In genomic region chr15:33132722-33133345, GRCh38 we compare ENCODE assay signal across 8 cellular contexts.
DNase-seq lines count a peak whose midpoint lies in the region; ATAC-seq and TF ChIP-seq lines count a peak whose summit lies in the region.

No MANE protein-coding gene starts in this region.

- H3K9ac ChIP-seq in liver (ENCODE audit: low read depth in 1 of 2, low read length in 2 of 2): no peak overlapping the region

- peak; percentile 72 for DNase-seq in AG10803 (ENCODE audit: low read depth)
- DNase-seq in NCI-H526 treated with DMSO at 0.1 percent for 48 hours (lab: John Stamatoyannopoulos, UW): peak; percentile 20
- DNase-seq in T47D (ENCODE audit: low read depth in 1 of 2, low spot score in 1 of 2): peak; percentile 28 to 92
- no peak for DNase-seq in GM20000 (ENCODE audit: low spot score)

- no peaks in the 10 kb centered on the region for H3K9me3 ChIP-seq in liver (ENCODE audit: control insufficient read depth in 4 of 4, low read length in 3 of 4)

- H3K4me3 ChIP-seq in AG10803 (ENCODE audit: low read length): no peak overlapping the region
- no peak overlapping the region for H3K4me3 ChIP-seq in GM12875 (ENCODE audit: low read depth, low read length)
- H3K4me3 ChIP-seq in liver (ENCODE audit: low read depth in 1 of 3, low read length in 3 of 3): no peak overlapping the region

- in situ Hi-C loops in T47D (cut with HindIII; ENCODE audit: low pct_unique_long_range_greater_than_20kb, low sequenced_read_pairs): no loop called here

- WGBS in liver: 83% methylated on average over 3 of the region's 3 CpGs

- H3K27ac ChIP-seq in liver (ENCODE audit: low read depth in 1 of 2, low read length in 2 of 2): no peak overlapping the region

- TF ChIP-seq RAD21 in liver (IDR thresholded peaks at IDR 0.05): peak; percentile 76 to 80

- no peaks in the 10 kb centered on the region for H3K4me1 ChIP-seq in liver (ENCODE audit: control insufficient read depth in 4 of 4, insufficient read depth in 4 of 4, low read length in 3 of 4)

- ATAC-seq in GM21515 (IDR thresholded peaks at IDR 0.05; ENCODE audit: unreplicated experiment): no peak
- ATAC-seq in GM18520 (IDR thresholded peaks at IDR 0.05; ENCODE audit: unreplicated experiment): no peak

- TF ChIP-seq CTCF in AG10803 (conservative IDR thresholded peaks at IDR 0.05; ENCODE audit: low read length) (peak; percentile 89), GM12875 (IDR thresholded peaks at IDR 0.05; ENCODE audit: borderline replicate concordance, insufficient read depth, low read depth, low read length) (peak; percentile 43; the same call in 1 of the 2 replicates), liver (IDR thresholded peaks at IDR 0.05; ENCODE audit: low read depth, low read length, missing input control) (peak; percentile 47), GM20000 (IDR thresholded peaks at IDR 0.05; ENCODE audit: extremely low read depth, missing control alignments) (no peak)

- no peaks in the 10 kb centered on the region for H3K27me3 ChIP-seq in liver (ENCODE audit: control insufficient read depth in 4 of 4, insufficient read depth in 4 of 4, low read length in 3 of 4)

- no peaks in the 10 kb centered on the region for H3K36me3 ChIP-seq in liver (ENCODE audit: control insufficient read depth in 4 of 4, insufficient read depth in 3 of 4, low read depth in 1 of 4, low read length in 3 of 4)

TF ChIP-seq in liver, 16 proteins besides CTCF, POLR2A, EP300 and RAD21:
- TF ChIP-seq JUND (IDR thresholded peaks at IDR 0.05) (no peak), ZBTB33 (IDR thresholded peaks at IDR 0.05) (no peak), NR2F2 (IDR thresholded peaks at IDR 0.05) (no peak), MAX (IDR thresholded peaks at IDR 0.05) (no peak), HNF4A (conservative IDR thresholded peaks at IDR 0.05) (no peak), ATF3 (IDR thresholded peaks at IDR 0.05) (no peak), FOXA2 (IDR thresholded peaks at IDR 0.05) (no peak), EGR1 (IDR thresholded peaks at IDR 0.05; ENCODE audit: low read depth in 2 of 2) (no peak), TAF1 (conservative IDR thresholded peaks at IDR 0.05) (no peak), SP1 (IDR thresholded peaks at IDR 0.05) (no peak), RXRA (IDR thresholded peaks at IDR 0.05) (no peak), FOXA1 (IDR thresholded peaks at IDR 0.05) (no peak), HNF4G (IDR thresholded peaks at IDR 0.05) (no peak), YY1 (IDR thresholded peaks at IDR 0.05) (no peak), GABPA (IDR thresholded peaks at IDR 0.05 in 1 of 2, conservative IDR thresholded peaks at IDR 0.05 in 1 of 2) (no peak), REST (IDR thresholded peaks at IDR 0.05) (no peak)
TF ChIP-seq in liver: peak in this region for 0.
